Comparison of ENCODE assay signal across 13 cellular contexts in the genomic region with DNA sequence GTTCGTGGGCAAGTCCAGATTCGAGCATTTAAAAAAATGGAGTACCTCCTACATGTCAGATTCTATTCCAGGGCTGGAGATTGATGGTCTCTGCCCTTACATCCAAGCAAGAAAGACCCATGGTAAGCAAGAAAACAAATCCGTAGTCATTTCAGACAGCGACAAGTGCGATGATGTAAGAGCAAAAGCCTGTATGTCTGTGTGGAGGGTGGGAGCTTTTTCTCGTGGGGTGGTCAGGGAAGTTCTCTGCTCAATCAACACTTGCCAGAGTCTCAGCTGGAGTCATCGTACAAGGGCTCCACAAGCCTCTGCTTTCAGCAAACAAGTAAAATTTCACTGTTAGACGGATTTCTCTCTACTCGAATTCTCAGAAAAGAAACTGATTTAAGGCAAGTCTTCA.
DNase-seq lines count a peak whose midpoint lies in the region; ATAC-seq, FAIRE-seq and TF ChIP-seq lines count a peak whose summit lies in the region.
"Had no signal": no experiment of that assay in that cellular context is flagged by ENCODE, and none has a peak within 500 bp of the region (broad histone marks: within the 10 kb centered on the region; RNA-seq: fewer than 3 reads in every experiment).

No MANE protein-coding gene starts in this region.

- no peak overlapping the region for H3K4me3 Mint-ChIP-seq in brain
- H3K4me3 Mint-ChIP-seq in progenitor cell of endocrine pancreas (ENCODE audit: low read depth), result no peak overlapping the region

- H3K36me3 Mint-ChIP-seq in brain, result no peaks in the 10 kb centered on the region
- H3K36me3 Mint-ChIP-seq in progenitor cell of endocrine pancreas (ENCODE audit: insufficient read depth), result no peaks in the 10 kb centered on the region

- DNase-seq in medulla oblongata (ENCODE audit: extremely low spot score) (peak; percentile 38), progenitor cell of endocrine pancreas (ENCODE audit: low spot score, unreplicated experiment) (no peak), foreskin fibroblast (no peak), sciatic nerve (ENCODE audit: low spot score) (no peak), urothelium cell line (ENCODE audit: low spot score) (no peak)
- DNase-seq: 8988T, AML-193, DMS53, H7 had no signal

- no peak overlapping the region for H3K4me3 ChIP-seq in HEK293 (ENCODE audit: low read depth, low read length)
- no peak overlapping the region for H3K4me3 ChIP-seq in foreskin fibroblast (ENCODE audit: low read depth in 1 of 2, low read length in 2 of 2)
- H3K4me3 ChIP-seq: BLaER1 had no signal

- ATAC-seq in HG03159 (IDR thresholded peaks at IDR 0.05; ENCODE audit: unreplicated experiment) (no peak), sciatic nerve (no peak)

- TF ChIP-seq CTCF in HEK293 (tag by site-specific recombination; IDR thresholded peaks at IDR 0.05) (no peak), brain (conservative IDR thresholded peaks at IDR 0.05) (no peak), progenitor cell of endocrine pancreas (IDR thresholded peaks at IDR 0.05; ENCODE audit: unreplicated experiment) (no peak), foreskin fibroblast (IDR thresholded peaks at IDR 0.05; ENCODE audit: low read depth, low read length) (no peak)

- no peak for FAIRE-seq in urothelium cell line (lab: Jason Lieb, UNC)

- intact Hi-C loops in sciatic nerve (cut with DNase I), result no loop called here

- no peaks in the 10 kb centered on the region for H3K36me3 ChIP-seq in HEK293 (ENCODE audit: control insufficient read depth in 2 of 2, insufficient read depth in 1 of 2, low read length in 2 of 2)
- H3K36me3 ChIP-seq: BLaER1 had no signal

- no peaks in the 10 kb centered on the region for H3K9me3 ChIP-seq in HEK293 (ENCODE audit: control insufficient read depth, insufficient read depth, low read depth, low read length)
- H3K9me3 ChIP-seq: BLaER1 had no signal

- H3K27ac Mint-ChIP-seq in brain (peak overlapping the region in 3 of 5 experiments; percentile 15 to 41 (median 38)), progenitor cell of endocrine pancreas (peak overlapping the region; percentile 51)

- no peaks in the 10 kb centered on the region for H3K9me3 Mint-ChIP-seq in brain
- no peaks in the 10 kb centered on the region for H3K9me3 Mint-ChIP-seq in progenitor cell of endocrine pancreas (ENCODE audit: low read depth)

- H3K4me1 ChIP-seq in HEK293 (ENCODE audit: control insufficient read depth, insufficient read depth, low read length), result peaks cover 12% of the 10 kb centered on the region
- H3K4me1 ChIP-seq: BLaER1 had no signal

- POLR2A ChIA-PET in HEK293 (lab: Yijun Ruan, JAX), result no interaction called here

- CTCF ChIA-PET in HEK293 (lab: Yijun Ruan, JAX), result interaction anchor here (0.6 kb wide), 2 partner anchors 16 to 971 kb away, joined by 3 to 4 read pairs; no protein-coding TSS in a partner anchor

- H3K27ac ChIP-seq in HEK293 (ENCODE audit: extremely low read depth, low read depth, low read length), result no peak overlapping the region
- H3K27ac ChIP-seq: BLaER1 had no signal

- H3K27me3 Mint-ChIP-seq in brain (peaks cover 4% of the 10 kb centered on the region), progenitor cell of endocrine pancreas (no peaks in the 10 kb centered on the region)

- H3K4me1 Mint-ChIP-seq in brain (peaks cover 10% of the 10 kb centered on the region), progenitor cell of endocrine pancreas (ENCODE audit: low read depth) (peaks cover 10% of the 10 kb centered on the region)

TF ChIP-seq in HEK293, 187 proteins besides CTCF, POLR2A, EP300 and RAD21:
- TF ChIP-seq SCRT2 (tag by site-specific recombination; IDR thresholded peaks at IDR 0.05) (peak; percentile 89), ZNF416 (tag by site-specific recombination; IDR thresholded peaks at IDR 0.05) (no peak)
TF ChIP-seq in HEK293: peak in this region for 1.
